Comparison of ENCODE assay signal across 35 cellular contexts in genomic region chr6:78744144-78744543, GRCh38.
DNase-seq lines count a peak whose midpoint lies in the region; ATAC-seq, FAIRE-seq and TF ChIP-seq lines count a peak whose summit lies in the region.
"Had no signal": no experiment of that assay in that cellular context is flagged by ENCODE, and none has a peak within 500 bp of the region (broad histone marks: within the 10 kb centered on the region; RNA-seq: fewer than 3 reads in every experiment).

No MANE protein-coding gene starts in this region.

- TF ChIP-seq EP300 in HepG2 (IDR thresholded peaks at IDR 0.05; ENCODE audit: low read depth in 2 of 2, low read length in 2 of 2) = no peak
- no peak for TF ChIP-seq EP300 in HepG2 (CRISPR knock-in tag; IDR thresholded peaks at IDR 0.05; ENCODE audit: borderline replicate concordance)
- TF ChIP-seq EP300 in transverse colon (IDR thresholded peaks at IDR 0.05; ENCODE audit: low read depth) = no peak

- intact Hi-C loops in HepG2 (cut with micrococcal nuclease; ENCODE audit: unreplicated experiment) (no loop called here), right lobe of liver (cut with DNase I) (no loop called here), HCT116 (cut with micrococcal nuclease) (no loop called here), transverse colon (cut with DNase I; ENCODE audit: low total_unique reads) (no loop called here)

- H3K9ac ChIP-seq in HepG2 (ENCODE audit: insufficient read depth, low read depth, low read length) (no peak overlapping the region), HCT116 (ENCODE audit: low read length) (no peak overlapping the region), Karpas-422 (ENCODE audit: low read length) (no peak overlapping the region)
- H3K9ac ChIP-seq: BLaER1; BLaER1 treated with 17β-estradiol and CSF1 and Interleukin-3, amounts not matched to agents 10 nM and 100 nM had no signal

- DNase-seq in HepG2 (ENCODE audit: low spot score) (no peak), right lobe of liver (no peak), HCT116 (ENCODE audit: low read depth, low spot score) (no peak), OCI-M1 (lab: John Stamatoyannopoulos, UW) (peak; percentile 37), transverse colon (no peak), Karpas-422 (no peak)
- DNase-seq: 8988T; ACHN; AML-193; BE2C; C1 segment of cervical spinal cord; Caco-2; Calu3; CD4-positive, alpha-beta memory T cell; CD4-positive, alpha-beta T cell; CD4-positive, CD25-positive, alpha-beta regulatory T cell; CD8-positive, alpha-beta memory T cell; CD8-positive, alpha-beta T cell; COR-L47; DMS 273 treated with DMSO at 0.1 percent for 48 hours; DMS153; DMS53; DMS79; DMS79 treated with DMSO at 0.1 percent for 48 hours; DND-41; EL had no signal

- no peaks in the 10 kb centered on the region for H4K20me1 ChIP-seq in HepG2 (ENCODE audit: insufficient read depth, low read length)
- no peaks in the 10 kb centered on the region for H4K20me1 ChIP-seq in HCT116 (ENCODE audit: insufficient read depth)
- H4K20me1 ChIP-seq in Karpas-422 (ENCODE audit: insufficient read depth, low read depth, low read length) = no peaks in the 10 kb centered on the region
- H4K20me1 ChIP-seq: BLaER1; BLaER1 treated with 17β-estradiol and CSF1 and Interleukin-3, amounts not matched to agents 10 nM and 100 nM had no signal

- H3K36me3 ChIP-seq in HepG2 (replicated peaks in 1 of 2; ENCODE audit: control insufficient read depth in 1 of 2, insufficient read depth in 2 of 2, low read length in 2 of 2) = no peaks in the 10 kb centered on the region
- H3K36me3 ChIP-seq in right lobe of liver = no peaks in the 10 kb centered on the region
- no peaks in the 10 kb centered on the region for H3K36me3 ChIP-seq in HCT116 (ENCODE audit: control insufficient read depth in 1 of 2, insufficient read depth in 2 of 2, low read length in 2 of 2)
- no peaks in the 10 kb centered on the region for H3K36me3 ChIP-seq in HEK293 (ENCODE audit: control insufficient read depth in 2 of 2, insufficient read depth in 1 of 2, low read length in 2 of 2)
- no peaks in the 10 kb centered on the region for H3K36me3 ChIP-seq in transverse colon
- no peaks in the 10 kb centered on the region for H3K36me3 ChIP-seq in Karpas-422 (ENCODE audit: insufficient read depth, low read length)
- H3K36me3 ChIP-seq: BE2C; BLaER1; BLaER1 treated with 17β-estradiol and CSF1 and Interleukin-3, amounts not matched to agents 10 nM and 100 nM had no signal

- in situ Hi-C loops in HepG2 (cut with HindIII; ENCODE audit: extremely low pct_ligation_motif_present, low pct_unique_long_range_greater_than_20kb) = no loop called here
- in situ Hi-C loops in transverse colon (cut with MboI; ENCODE audit: low pct_ligation_motif_present in 1 of 4, low pct_unique_long_range_greater_than_20kb in 1 of 4, low sequenced_read_pairs in 3 of 4) = no loop called here

- BruUV-seq in HepG2 (replicated peaks; lab: Mats Ljungman, UMichigan) (no TSS peak), HCT116 (replicated peaks; lab: Mats Ljungman, UMichigan) (no TSS peak)

- TF ChIP-seq CTCF in HepG2 (CRISPR knock-in tag; IDR thresholded peaks at IDR 0.05) = no peak
- no peak for TF ChIP-seq CTCF in right lobe of liver (IDR thresholded peaks at IDR 0.05)
- no peak for TF ChIP-seq CTCF in HCT116 (IDR thresholded peaks at IDR 0.05 in 2 of 3, conservative IDR thresholded peaks at IDR 0.05 in 1 of 3; ENCODE audit: borderline replicate concordance in 1 of 3, insufficient read depth in 1 of 3, low read depth in 2 of 3, low read length in 2 of 3)
- TF ChIP-seq CTCF in HEK293 (tag by site-specific recombination; IDR thresholded peaks at IDR 0.05) = no peak
- TF ChIP-seq CTCF in transverse colon (IDR thresholded peaks at IDR 0.05) = no peak

- no peak overlapping the region for H2AFZ ChIP-seq in HepG2 (ENCODE audit: low read length)
- no peak overlapping the region for H2AFZ ChIP-seq in HCT116 (ENCODE audit: low read depth, low read length, poor library complexity, severe bottlenecking)
- no peak overlapping the region for H2AFZ ChIP-seq in Karpas-422 (ENCODE audit: low read length)

- no peaks in the 10 kb centered on the region for H3K79me2 ChIP-seq in HepG2 (ENCODE audit: insufficient read depth, low read length)
- no peaks in the 10 kb centered on the region for H3K79me2 ChIP-seq in HCT116 (ENCODE audit: insufficient read depth, low read length)
- H3K79me2 ChIP-seq in Karpas-422 (ENCODE audit: low read length) = no peaks in the 10 kb centered on the region

- POLR2A ChIA-PET in HepG2 (lab: Yijun Ruan, JAX) = no interaction called here
- POLR2A ChIA-PET in HCT116 (lab: Charles Lee) = no interaction called here
- POLR2A ChIA-PET in HEK293 (lab: Yijun Ruan, JAX) = no interaction called here

- TF ChIP-seq RAD21 in HepG2 (CRISPR knock-in tag; IDR thresholded peaks at IDR 0.05) (no peak), HCT116 (IDR thresholded peaks at IDR 0.05; ENCODE audit: low read depth) (no peak)

- H3K9me2 ChIP-seq in HCT116 (ENCODE audit: insufficient read depth) = no peaks in the 10 kb centered on the region
- no peaks in the 10 kb centered on the region for H3K9me2 ChIP-seq in Karpas-422 (replicated peaks; ENCODE audit: insufficient read depth, low read length)

- H3K27ac ChIP-seq in HepG2 (ENCODE audit: extremely low read length, insufficient read depth, low read length) (no peak overlapping the region), right lobe of liver (no peak overlapping the region), HCT116 (ENCODE audit: low read depth, low read length) (no peak overlapping the region), HEK293 (ENCODE audit: extremely low read depth, low read depth, low read length) (no peak overlapping the region), transverse colon (no peak overlapping the region), Karpas-422 (ENCODE audit: low read length) (no peak overlapping the region)
- H3K27ac ChIP-seq: 22Rv1; A549; BLaER1; BLaER1 treated with 17β-estradiol and CSF1 and Interleukin-3, amounts not matched to agents 10 nM and 100 nM; C4-2B had no signal

- H3K4me3 ChIP-seq in HepG2 (replicated peaks in 1 of 3; ENCODE audit: insufficient read depth in 1 of 3, low read depth in 2 of 3, low read length in 3 of 3) (no peak overlapping the region), right lobe of liver (no peak overlapping the region), HCT116 (replicated peaks in 1 of 2; ENCODE audit: low read depth in 1 of 2, low read length in 2 of 2) (no peak overlapping the region), HEK293 (ENCODE audit: low read depth, low read length) (no peak overlapping the region), transverse colon (no peak overlapping the region), Karpas-422 (ENCODE audit: low read length) (no peak overlapping the region)
- H3K4me3 ChIP-seq: A549; BLaER1; BLaER1 treated with 17β-estradiol and CSF1 and Interleukin-3, amounts not matched to agents 10 nM and 100 nM had no signal

- H3K4me2 ChIP-seq in HepG2 (ENCODE audit: low read depth, low read length) = no peak overlapping the region
- no peak overlapping the region for H3K4me2 ChIP-seq in HCT116 (ENCODE audit: low read length)
- H3K4me2 ChIP-seq in Karpas-422 (ENCODE audit: low read depth, low read length, poor library complexity, severe bottlenecking) = no peak overlapping the region
- H3K4me2 ChIP-seq: A549; BLaER1; BLaER1 treated with 17β-estradiol and CSF1 and Interleukin-3, amounts not matched to agents 10 nM and 100 nM had no signal

- TF ChIP-seq POLR2A in HepG2 (IDR thresholded peaks at IDR 0.05; ENCODE audit: insufficient read depth in 1 of 2, low read depth in 2 of 2, low read length in 2 of 2) = no peak
- TF ChIP-seq POLR2A in right lobe of liver (IDR thresholded peaks at IDR 0.05) = no peak
- no peak for TF ChIP-seq POLR2A in HCT116 (IDR thresholded peaks at IDR 0.05; ENCODE audit: borderline replicate concordance, extremely low read depth, insufficient read depth, insufficient read length)
- no peak for TF ChIP-seq POLR2A in transverse colon (IDR thresholded peaks at IDR 0.05)

- ATAC-seq in HepG2 (no peak), right lobe of liver (no peak), HCT116 (no peak), GM19351 (IDR thresholded peaks at IDR 0.05; ENCODE audit: unreplicated experiment) (no peak)
- ATAC-seq: A549; CD8-positive, alpha-beta T cell had no signal

- H3K9me3 ChIP-seq in HepG2 (ENCODE audit: low read length) = peaks cover 43% of the 10 kb centered on the region
- H3K9me3 ChIP-seq in right lobe of liver = peaks cover 0 to 14% (median 0%) of the 10 kb centered on the region in 4 donors
- H3K9me3 ChIP-seq in HCT116 (ENCODE audit: control insufficient read depth in 1 of 2, insufficient read depth in 1 of 2, low read depth in 1 of 2, low read length in 2 of 2) = peaks cover 3 to 5% of the 10 kb centered on the region in 2 experiments; a peak in 1 of 4 replicates
- no peaks in the 10 kb centered on the region for H3K9me3 ChIP-seq in HEK293 (ENCODE audit: control insufficient read depth, insufficient read depth, low read depth, low read length)
- H3K9me3 ChIP-seq in transverse colon = peaks cover 19% of the 10 kb centered on the region in 2 donors
- H3K9me3 ChIP-seq in Karpas-422 (ENCODE audit: low read length) = peaks cover 7% of the 10 kb centered on the region; the same call in 1 of the 2 replicates
- H3K9me3 ChIP-seq: BE2C, BLaER1 had no signal

- no peaks in the 10 kb centered on the region for H3K27me3 ChIP-seq in HepG2 (ENCODE audit: control insufficient read depth in 1 of 2, insufficient read depth in 2 of 2, low read length in 2 of 2)
- no peaks in the 10 kb centered on the region for H3K27me3 ChIP-seq in right lobe of liver
- no peaks in the 10 kb centered on the region for H3K27me3 ChIP-seq in HCT116 (ENCODE audit: insufficient read depth, low read length)
- H3K27me3 ChIP-seq in transverse colon = no peaks in the 10 kb centered on the region
- no peaks in the 10 kb centered on the region for H3K27me3 ChIP-seq in Karpas-422 (ENCODE audit: low read length)
- H3K27me3 ChIP-seq: BE2C; BLaER1; BLaER1 treated with 17β-estradiol and CSF1 and Interleukin-3, amounts not matched to agents 10 nM and 100 nM had no signal

- RAD21 ChIA-PET in HCT116 (lab: Charles Lee; ENCODE audit: low non-redundant PET in 1 of 2, low total read pairs in 2 of 2, uncharacterized antibody in 2 of 2, unreplicated experiment in 2 of 2) = no interaction called here

- no peak for FAIRE-seq in HepG2 (lab: Jason Lieb, UNC)
- FAIRE-seq: A204.1, A549, D721Med had no signal

- CTCF ChIA-PET in HepG2 (lab: Yijun Ruan, JAX; ENCODE audit: low intra/inter-chr PET ratio, low total read pairs) = no interaction called here
- CTCF ChIA-PET in HCT116 (lab: Charles Lee) = no interaction called here
- CTCF ChIA-PET in HEK293 (lab: Yijun Ruan, JAX) = no interaction called here

- H3K4me1 ChIP-seq in HepG2 (ENCODE audit: insufficient read depth, low read length) (no peaks in the 10 kb centered on the region), right lobe of liver (no peaks in the 10 kb centered on the region), HCT116 (ENCODE audit: control insufficient read depth in 1 of 2, insufficient read depth in 2 of 2, low read length in 2 of 2) (no peaks in the 10 kb centered on the region), HEK293 (ENCODE audit: control insufficient read depth, insufficient read depth, low read length) (no peaks in the 10 kb centered on the region), transverse colon (no peaks in the 10 kb centered on the region), Karpas-422 (ENCODE audit: low read length) (no peaks in the 10 kb centered on the region)
- H3K4me1 ChIP-seq: A549; BE2C; BLaER1; BLaER1 treated with 17β-estradiol and CSF1 and Interleukin-3, amounts not matched to agents 10 nM and 100 nM; Caco-2 had no signal

Comparison
In these comparisons a context has a peak if more than half of its experiments do, and no peak if none do; other contexts are left out.
1. Of the 63 proteins assayed by ChIP-seq in both HepG2 and HEK293: peak only in HepG2: none; only in HEK293: SETDB1; in both: none; in neither: 62.